ENCODE assay signal across 8 cellular contexts in the genomic region with DNA sequence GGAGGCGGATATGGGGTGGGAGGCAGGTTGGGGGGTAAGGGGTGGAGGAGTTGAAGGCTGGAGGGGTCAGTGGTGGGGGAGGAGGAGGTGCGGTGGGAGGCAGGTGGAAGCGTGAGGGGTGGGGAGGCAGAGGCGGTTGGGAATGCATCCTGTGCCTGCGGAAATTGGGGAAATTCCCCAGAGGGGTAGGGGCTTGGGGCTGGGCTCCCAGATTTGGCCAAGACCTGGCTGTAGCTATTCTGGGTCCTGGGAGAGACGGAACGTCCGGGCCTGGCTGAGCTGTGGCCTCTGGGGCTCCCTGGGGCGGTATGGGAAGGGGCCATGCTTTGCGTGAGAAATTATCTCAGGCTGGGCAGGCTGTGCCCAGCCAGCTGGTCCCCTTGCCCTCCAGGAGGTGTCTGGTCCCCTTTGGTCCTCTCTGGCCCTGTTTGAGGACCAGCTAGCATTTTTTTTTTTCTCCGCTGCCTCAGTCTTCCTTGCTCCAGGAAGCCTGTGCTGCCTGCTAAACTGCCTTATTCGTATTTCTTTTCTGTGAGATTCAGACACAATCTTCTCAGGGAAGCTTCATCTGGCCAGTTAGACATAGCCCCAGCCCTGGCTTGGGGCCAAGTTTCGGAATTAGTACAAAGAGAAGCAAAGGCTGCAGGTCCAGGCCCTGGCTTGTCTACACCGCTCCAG. TPM values are rescaled to one million over a fixed set of nuclear protein-coding genes. Genes with fewer than 3 reads are reported as not detected.
DNase-seq lines count a peak whose midpoint lies in the region; ATAC-seq, FAIRE-seq and TF ChIP-seq lines count a peak whose summit lies in the region.

No MANE protein-coding gene starts in this region.

- peaks cover 22% of the 10 kb centered on the region for H3K27me3 Mint-ChIP-seq in activated CD4-positive, alpha-beta T cell treated with anti-CD3 and anti-CD28 coated beads, Interleukin-2, amount 10 ng/mL, durations not matched to agents 24 days and 14 days
- peaks cover 16% of the 10 kb centered on the region for H3K27me3 Mint-ChIP-seq in activated CD4-positive, alpha-beta T cell treated with anti-CD3 and anti-CD28 coated beads, Interleukin-2, amount 10 ng/mL, durations not matched to agents 7 days and 5 days

- no peak for DNase-seq in activated CD4-positive, alpha-beta T cell treated with anti-CD3 and anti-CD28 coated beads, Interleukin-2, amount 10 ng/mL, durations not matched to agents 24 days and 14 days
- DNase-seq in activated CD4-positive, alpha-beta T cell treated with anti-CD3 and anti-CD28 coated beads, Interleukin-2, amount 10 ng/mL, durations not matched to agents 7 days and 5 days: no peak
- DNase-seq in NCI-H1694 treated with DMSO at 0.1 percent for 48 hours (lab: John Stamatoyannopoulos, UW) (peak; percentile 28), GM12878 (ENCODE audit: low read depth, low spot score) (peak; percentile 96), inferior parietal cortex (ENCODE audit: extremely low spot score) (peak; percentile 68), activated gamma-delta T cell treated with Interleukin-2 at 50 U/mL for 16 hours (no peak)
- DNase-seq in stimulated activated effector memory CD8-positive, alpha-beta T cell treated with anti-CD3 and anti-CD28 coated beads, Interleukin-12 subunit alpha, Interleukin-12 subunit beta, amount 100 ng/mL, for 72 hours (ENCODE audit: low spot score in 2 of 2): no peak

- peak overlapping the region; percentile 31 for H3K4me3 Mint-ChIP-seq in activated CD4-positive, alpha-beta T cell treated with anti-CD3 and anti-CD28 coated beads, Interleukin-2, amount 10 ng/mL, durations not matched to agents 24 days and 14 days
- H3K4me3 Mint-ChIP-seq in activated CD4-positive, alpha-beta T cell treated with anti-CD3 and anti-CD28 coated beads, Interleukin-2, amount 10 ng/mL, durations not matched to agents 7 days and 5 days: no peak overlapping the region
- H3K4me3 Mint-ChIP-seq in stimulated activated effector memory CD8-positive, alpha-beta T cell treated with anti-CD3 and anti-CD28 coated beads, Interleukin-12 subunit alpha, Interleukin-12 subunit beta, amount 100 ng/mL, for 72 hours: no peak overlapping the region

- FAIRE-seq in GM12878 (lab: Jason Lieb, UNC): peak; percentile 64

- TF ChIP-seq CTCF in GM12878 (IDR thresholded peaks at IDR 0.05 in 2 of 3, conservative IDR thresholded peaks at IDR 0.05 in 1 of 3; ENCODE audit: control insufficient read depth in 2 of 3, extremely low read depth in 1 of 3, insufficient read depth in 1 of 3, low read depth in 3 of 3, low read length in 3 of 3): no peak

- H3K4me1 ChIP-seq in GM12878 (ENCODE audit: control insufficient read depth, insufficient read depth, low read length): no peaks in the 10 kb centered on the region; the same call in none of the 2 replicates

- peak overlapping the region; percentile 84 for H3K9ac ChIP-seq in GM12878 (ENCODE audit: control insufficient read depth, insufficient read depth, low read length)

- no peaks in the 10 kb centered on the region for H3K27me3 ChIP-seq in GM12878 (replicated peaks in 1 of 2; ENCODE audit: control insufficient read depth in 2 of 2, insufficient read depth in 2 of 2, low read length in 1 of 2)

- H3K36me3 ChIP-seq in GM12878 (ENCODE audit: control insufficient read depth in 2 of 2, insufficient read depth in 2 of 2, low read length in 1 of 2): no peaks in the 10 kb centered on the region

- H3K4me1 Mint-ChIP-seq in activated CD4-positive, alpha-beta T cell treated with anti-CD3 and anti-CD28 coated beads, Interleukin-2, amount 10 ng/mL, durations not matched to agents 24 days and 14 days: no peaks in the 10 kb centered on the region
- peaks cover 8% of the 10 kb centered on the region for H3K4me1 Mint-ChIP-seq in activated CD4-positive, alpha-beta T cell treated with anti-CD3 and anti-CD28 coated beads, Interleukin-2, amount 10 ng/mL, durations not matched to agents 7 days and 5 days
- H3K4me1 Mint-ChIP-seq in stimulated activated effector memory CD8-positive, alpha-beta T cell treated with anti-CD3 and anti-CD28 coated beads, Interleukin-12 subunit alpha, Interleukin-12 subunit beta, amount 100 ng/mL, for 72 hours: peaks cover 6% of the 10 kb centered on the region

- SMC1A ChIA-PET in GM12878 (lab: Charles Lee; ENCODE audit: uncharacterized antibody, unreplicated experiment): interaction anchor here (0.8 to 6.4 kb wide), 9 partner anchors 9 to 568 kb away, joined by 3 to 41 read pairs (median 4); partner anchors contain the start of genes TRPV2 and UBB

- H3K4me2 ChIP-seq in GM12878 (ENCODE audit: control insufficient read depth, insufficient read depth): peak overlapping the region; percentile 89

- H2AFZ ChIP-seq in GM12878 (ENCODE audit: control insufficient read depth, low read depth, low read length): peak overlapping the region; percentile 57

- TF ChIP-seq RAD21 in GM12878 (IDR thresholded peaks at IDR 0.05; ENCODE audit: insufficient read depth, low read depth, low read length): peak; percentile 13; the same call in 1 of the 2 replicates

- RAD21 ChIA-PET in GM12878 (lab: Charles Lee; ENCODE audit: unreplicated experiment): interaction anchor here (0.8 to 3.5 kb wide), 12 partner anchors 10 to 580 kb away, joined by 3 to 48 read pairs (median 5); partner anchors contain the start of genes CENPV, TRPV2 and UBB

- H3K27ac ChIP-seq in GM12878 (ENCODE audit: control insufficient read depth, insufficient read depth): peak overlapping the region; percentile 99

- BruUV-seq in GM12878 (replicated peaks; lab: Mats Ljungman, UMichigan): TSS peak; percentile 82

- TF ChIP-seq POLR2A in GM12878 (IDR thresholded peaks at IDR 0.05; ENCODE audit: low read depth, low read length): no peak; the same call in 1 of the 2 replicates

- no peaks in the 10 kb centered on the region for H4K20me1 ChIP-seq in GM12878 (ENCODE audit: control insufficient read depth, insufficient read depth)

- intact Hi-C loops in activated CD4-positive, alpha-beta T cell treated with anti-CD3 and anti-CD28 coated beads, Interleukin-2, amount 10 ng/mL, durations not matched to agents 24 days and 14 days (cut with micrococcal nuclease): no loop called here
- intact Hi-C loops in GM12878 (cut with micrococcal nuclease; ENCODE audit: unreplicated experiment): loop anchor here (1.0 kb wide), 1 partner anchor 8 kb away; no protein-coding TSS in a partner anchor

- H3K79me2 ChIP-seq in GM12878 (ENCODE audit: control insufficient read depth, insufficient read depth, low read length): no peaks in the 10 kb centered on the region

- CTCF ChIA-PET in activated CD4-positive, alpha-beta T cell treated with anti-CD3 and anti-CD28 coated beads, Interleukin-2, amount 10 ng/mL, durations not matched to agents 7 days and 5 days (lab: Charles Lee): interaction anchor here (1.5 kb wide), 1 partner anchor 12 kb away, joined by 4 read pairs; no protein-coding TSS in a partner anchor
- CTCF ChIA-PET in GM12878 (lab: Yijun Ruan, JAX): interaction anchor here (0.7 to 6.1 kb wide), 9 partner anchors 9 to 122 kb away, joined by 3 to 55 read pairs (median 5); partner anchors contain the start of genes TRPV2 and UBB

- POLR2A ChIA-PET in activated CD4-positive, alpha-beta T cell treated with anti-CD3 and anti-CD28 coated beads, Interleukin-2, amount 10 ng/mL, durations not matched to agents 7 days and 5 days (lab: Charles Lee): no interaction called here
- POLR2A ChIA-PET in GM12878 (lab: Charles Lee): interaction anchor here (0.5 to 4.1 kb wide), 15 partner anchors 9 to 568 kb away, joined by 3 to 53 read pairs (median 3); partner anchors contain the start of genes TRPV2 and UBB

- H3K36me3 Mint-ChIP-seq in activated CD4-positive, alpha-beta T cell treated with anti-CD3 and anti-CD28 coated beads, Interleukin-2, amount 10 ng/mL, durations not matched to agents 24 days and 14 days (ENCODE audit: low read depth): no peaks in the 10 kb centered on the region
- H3K36me3 Mint-ChIP-seq in activated CD4-positive, alpha-beta T cell treated with anti-CD3 and anti-CD28 coated beads, Interleukin-2, amount 10 ng/mL, durations not matched to agents 7 days and 5 days (ENCODE audit: low read depth): no peaks in the 10 kb centered on the region
- no peaks in the 10 kb centered on the region for H3K36me3 Mint-ChIP-seq in stimulated activated effector memory CD8-positive, alpha-beta T cell treated with anti-CD3 and anti-CD28 coated beads, Interleukin-12 subunit alpha, Interleukin-12 subunit beta, amount 100 ng/mL, for 72 hours

- TF ChIP-seq EP300 in GM12878 (IDR thresholded peaks at IDR 0.05; ENCODE audit: borderline replicate concordance in 1 of 2, control insufficient read depth in 1 of 2, low read depth in 2 of 2, low read length in 2 of 2): peak in 1 of 2 experiments; percentile 7; a peak in 1 of 4 replicates

- peak overlapping the region; percentile 37; the same call in 1 of the 2 replicates for H3K4me3 ChIP-seq in GM12878

- in situ Hi-C loops in GM12878 (cut with MboI): no loop called here

- no peaks in the 10 kb centered on the region for H3K9me3 ChIP-seq in GM12878 (replicated peaks; ENCODE audit: control insufficient read depth, insufficient read depth, low read length)

- H3K27ac Mint-ChIP-seq in activated CD4-positive, alpha-beta T cell treated with anti-CD3 and anti-CD28 coated beads, Interleukin-2, amount 10 ng/mL, durations not matched to agents 24 days and 14 days: no peak overlapping the region
- H3K27ac Mint-ChIP-seq in activated CD4-positive, alpha-beta T cell treated with anti-CD3 and anti-CD28 coated beads, Interleukin-2, amount 10 ng/mL, durations not matched to agents 7 days and 5 days: no peak overlapping the region
- H3K27ac Mint-ChIP-seq in stimulated activated effector memory CD8-positive, alpha-beta T cell treated with anti-CD3 and anti-CD28 coated beads, Interleukin-12 subunit alpha, Interleukin-12 subunit beta, amount 100 ng/mL, for 72 hours: no peak overlapping the region

- no peaks in the 10 kb centered on the region for H3K9me3 Mint-ChIP-seq in activated CD4-positive, alpha-beta T cell treated with anti-CD3 and anti-CD28 coated beads, Interleukin-2, amount 10 ng/mL, durations not matched to agents 24 days and 14 days
- no peaks in the 10 kb centered on the region for H3K9me3 Mint-ChIP-seq in activated CD4-positive, alpha-beta T cell treated with anti-CD3 and anti-CD28 coated beads, Interleukin-2, amount 10 ng/mL, durations not matched to agents 7 days and 5 days
- no peaks in the 10 kb centered on the region for H3K9me3 Mint-ChIP-seq in stimulated activated effector memory CD8-positive, alpha-beta T cell treated with anti-CD3 and anti-CD28 coated beads, Interleukin-12 subunit alpha, Interleukin-12 subunit beta, amount 100 ng/mL, for 72 hours

- ATAC-seq in HG02678 (IDR thresholded peaks at IDR 0.05; ENCODE audit: unreplicated experiment): peak; percentile 77
- peak; percentile 92 for ATAC-seq in GM12878
- ATAC-seq in stimulated activated effector memory CD8-positive, alpha-beta T cell treated with anti-CD3 and anti-CD28 coated beads, Interleukin-12 subunit alpha, Interleukin-12 subunit beta, amount 100 ng/mL, for 72 hours: peak; percentile 68

- 0% methylated on average over 9 of the region's 14 CpGs for WGBS in GM12878 (ENCODE audit: insufficient coverage, insufficient replicate concordance, low lambda C conversion rate, missing lambda C conversion rate)

RNA-seq across cellular contexts. Expression of gene TRPV2, which starts 7.3 kb away (rescaled TPM):
- total RNA-seq in activated CD4-positive, alpha-beta T cell treated with anti-CD3 and anti-CD28 coated beads, Interleukin-2, amount 10 ng/mL, durations not matched to agents 24 days and 14 days: 29.6 and 38.7 TPM in 2 replicates
- total RNA-seq in activated CD4-positive, alpha-beta T cell treated with anti-CD3 and anti-CD28 coated beads, Interleukin-2, amount 10 ng/mL, durations not matched to agents 7 days and 5 days: 100 to 1,000 TPM; 114 to 134 TPM
- total RNA-seq in GM12878 (2013; cell fraction: nucleolus; rRNA removed): 149 and 160 TPM in 2 replicates
- 59.4 and 61.3 TPM in 2 replicates for total RNA-seq in GM12878 (2014; rRNA removed)
- 25.6 and 29.7 TPM in 2 replicates for total RNA-seq in GM12878 (2014; rRNA removed; fragmentation: Illumina TruSeq; extraction: Trizol)
- total RNA-seq in GM12878 (2021): 87.4 and 93.7 TPM in 2 replicates
- 30.3 TPM for polyA plus RNA-seq in GM12878 (2011; ENCODE audit: low read depth)
- 33.3 and 82.6 TPM in 2 replicates for polyA plus RNA-seq in GM12878 (2011; rRNA removed)
- 82.4 and 108 TPM in 2 replicates for polyA plus RNA-seq in GM12878 (2011; cell fraction: cytosol; rRNA removed)
- 175 and 207 TPM in 2 replicates for polyA plus RNA-seq in GM12878 (2011; cell fraction: nucleus; rRNA removed)
- 53.6 and 60.7 TPM in 2 replicates for polyA plus RNA-seq in GM12878 (2012)
- polyA plus RNA-seq in GM12878 (2014; fragmentation: Illumina TruSeq; extraction: Trizol): 15.4 and 27.3 TPM in 2 replicates
- polyA plus RNA-seq in GM12878 (2014; fragmentation: Nextera tagmentation; extraction: Ambion mirVana): 10 to 100 TPM in 1 of 2 experiments, 1 to 10 TPM in 1; 8.9 to 29.2 TPM
- 48.8 and 58.4 TPM in 2 replicates for polyA plus RNA-seq in GM12878 (2014; rRNA removed)
- polyA plus RNA-seq in GM12878 (2016; fragmentation: Nextera tagmentation; extraction: Ambion mirVana): 10 to 100 TPM; 83.6 to 94.4 TPM
- 96.8 and 119 TPM in 2 replicates for polyA minus RNA-seq in GM12878 (2011; rRNA and poly(A)+ RNA removed)
- 62.9 and 70.0 TPM in 2 replicates for polyA minus RNA-seq in GM12878 (2011; cell fraction: cytosol; rRNA and poly(A)+ RNA removed)
- 41.5 and 63.6 TPM in 2 replicates for polyA minus RNA-seq in GM12878 (2011; cell fraction: nucleus; rRNA and poly(A)+ RNA removed)

RNA-seq across cellular contexts. Expression of gene UBB, which starts 27.2 kb away (rescaled TPM):
- 1,973 and 2,004 TPM in 2 replicates for total RNA-seq in activated CD4-positive, alpha-beta T cell treated with anti-CD3 and anti-CD28 coated beads, Interleukin-2, amount 10 ng/mL, durations not matched to agents 24 days and 14 days
- 1,000 to 10,000 TPM; 1,415 to 1,539 TPM for total RNA-seq in activated CD4-positive, alpha-beta T cell treated with anti-CD3 and anti-CD28 coated beads, Interleukin-2, amount 10 ng/mL, durations not matched to agents 7 days and 5 days
- total RNA-seq in GM12878 (2013; cell fraction: nucleolus; rRNA removed): 114 and 119 TPM in 2 replicates
- total RNA-seq in GM12878 (2014; rRNA removed): 2,686 and 2,754 TPM in 2 replicates
- total RNA-seq in GM12878 (2014; rRNA removed; fragmentation: Illumina TruSeq; extraction: Trizol): 1,488 and 1,495 TPM in 2 replicates
- 1,455 and 1,463 TPM in 2 replicates for total RNA-seq in GM12878 (2021)
- polyA plus RNA-seq in GM12878 (2011; ENCODE audit: low read depth): 1,026 TPM
- polyA plus RNA-seq in GM12878 (2011; rRNA removed): 608 and 1,133 TPM in 2 replicates
- polyA plus RNA-seq in GM12878 (2011; cell fraction: cytosol; rRNA removed): 2,029 and 2,469 TPM in 2 replicates
- 935 and 994 TPM in 2 replicates for polyA plus RNA-seq in GM12878 (2011; cell fraction: nucleus; rRNA removed)
- polyA plus RNA-seq in GM12878 (2012): 1,643 and 1,891 TPM in 2 replicates
- polyA plus RNA-seq in GM12878 (2014; fragmentation: Illumina TruSeq; extraction: Trizol): 1,621 and 1,633 TPM in 2 replicates
- polyA plus RNA-seq in GM12878 (2014; fragmentation: Nextera tagmentation; extraction: Ambion mirVana): 1,000 to 10,000 TPM; 4,008 to 4,246 TPM
- 2,006 and 2,356 TPM in 2 replicates for polyA plus RNA-seq in GM12878 (2014; rRNA removed)
- polyA plus RNA-seq in GM12878 (2016; fragmentation: Nextera tagmentation; extraction: Ambion mirVana): 1,000 to 10,000 TPM; 2,193 to 2,309 TPM
- polyA minus RNA-seq in GM12878 (2011; rRNA and poly(A)+ RNA removed): 1,101 and 1,306 TPM in 2 replicates
- polyA minus RNA-seq in GM12878 (2011; cell fraction: cytosol; rRNA and poly(A)+ RNA removed): 411 and 476 TPM in 2 replicates
- polyA minus RNA-seq in GM12878 (2011; cell fraction: nucleus; rRNA and poly(A)+ RNA removed): 196 and 307 TPM in 2 replicates

RNA-seq across cellular contexts. Expression of gene CENPV, which starts 54.8 kb away (rescaled TPM):
- total RNA-seq in activated CD4-positive, alpha-beta T cell treated with anti-CD3 and anti-CD28 coated beads, Interleukin-2, amount 10 ng/mL, durations not matched to agents 24 days and 14 days: 52.8 and 53.0 TPM in 2 replicates
- 10 to 100 TPM; 16.6 to 21.1 TPM for total RNA-seq in activated CD4-positive, alpha-beta T cell treated with anti-CD3 and anti-CD28 coated beads, Interleukin-2, amount 10 ng/mL, durations not matched to agents 7 days and 5 days
- total RNA-seq in GM12878 (2013; cell fraction: nucleolus; rRNA removed): 30.7 and 33.5 TPM in 2 replicates
- 84.2 and 93.2 TPM in 2 replicates for total RNA-seq in GM12878 (2014; rRNA removed)
- total RNA-seq in GM12878 (2014; rRNA removed; fragmentation: Illumina TruSeq; extraction: Trizol): 87.5 and 90.7 TPM in 2 replicates
- 94.9 and 98.6 TPM in 2 replicates for total RNA-seq in GM12878 (2021)
- polyA plus RNA-seq in GM12878 (2011; ENCODE audit: low read depth): 55.4 TPM
- polyA plus RNA-seq in GM12878 (2011; rRNA removed): 83.7 and 93.4 TPM in 2 replicates
- polyA plus RNA-seq in GM12878 (2011; cell fraction: cytosol; rRNA removed): 75.3 and 100 TPM in 2 replicates
- 88.9 and 92.2 TPM in 2 replicates for polyA plus RNA-seq in GM12878 (2011; cell fraction: nucleus; rRNA removed)
- polyA plus RNA-seq in GM12878 (2012): 48.3 and 50.3 TPM in 2 replicates
- polyA plus RNA-seq in GM12878 (2014; fragmentation: Illumina TruSeq; extraction: Trizol): 80.1 and 94.1 TPM in 2 replicates
- polyA plus RNA-seq in GM12878 (2014; fragmentation: Nextera tagmentation; extraction: Ambion mirVana): 10 to 100 TPM; 22.5 to 68.0 TPM
- 77.5 and 86.0 TPM in 2 replicates for polyA plus RNA-seq in GM12878 (2014; rRNA removed)
- polyA plus RNA-seq in GM12878 (2016; fragmentation: Nextera tagmentation; extraction: Ambion mirVana): 10 to 100 TPM; 70.8 to 72.7 TPM
- polyA minus RNA-seq in GM12878 (2011; rRNA and poly(A)+ RNA removed): 41.9 and 43.8 TPM in 2 replicates
- 8.3 and 11.1 TPM in 2 replicates for polyA minus RNA-seq in GM12878 (2011; cell fraction: cytosol; rRNA and poly(A)+ RNA removed)
- polyA minus RNA-seq in GM12878 (2011; cell fraction: nucleus; rRNA and poly(A)+ RNA removed): 11.2 and 14.4 TPM in 2 replicates

Comparison
In these comparisons a context has a peak if more than half of its experiments do, and no peak if none do; other contexts are left out.
1. DNase-seq: peak in NCI-H1694 treated with DMSO at 0.1 percent for 48 hours (single experiment), GM12878 (single experiment) and inferior parietal cortex (single experiment); none in activated CD4-positive, alpha-beta T cell treated with anti-CD3 and anti-CD28 coated beads, Interleukin-2, amount 10 ng/mL, durations not matched to agents 24 days and 14 days (single experiment), activated CD4-positive, alpha-beta T cell treated with anti-CD3 and anti-CD28 coated beads, Interleukin-2, amount 10 ng/mL, durations not matched to agents 7 days and 5 days (single experiment), stimulated activated effector memory CD8-positive, alpha-beta T cell treated with anti-CD3 and anti-CD28 coated beads, Interleukin-12 subunit alpha, Interleukin-12 subunit beta, amount 100 ng/mL, for 72 hours (0 of 2) and activated gamma-delta T cell treated with Interleukin-2 at 50 U/mL for 16 hours (single experiment).
2. Peak in every context shown above with its lines, with median percentiles within 50 percentile points of each other: ATAC-seq.